ENCODE assay signal across 32 cellular contexts in genomic region chr2:216903470-216903869, GRCh38. TPM values are rescaled to one million over a fixed set of nuclear protein-coding genes. Genes with fewer than 3 reads are reported as not detected.
"Had no signal": no experiment of that assay in that cellular context is flagged by ENCODE, and none has a peak within 500 bp of the region (broad histone marks: within the 10 kb centered on the region; RNA-seq: fewer than 3 reads in every experiment).

No MANE protein-coding gene starts in this region.

- H3K4me3 Mint-ChIP-seq: naive thymus-derived CD8-positive, alpha-beta T cell; nephron; neural crest cell; stimulated activated naive CD8-positive, alpha-beta T cell treated with anti-CD3 and anti-CD28 coated beads, Interleukin-15, Interleukin-2, amounts not matched to agents 100 ng/mL and 50 ng/mL, for 24 hours had no signal

- H3K27me3 ChIP-seq: left lung, neutrophil, right lobe of liver, suprapubic skin, tibial artery, upper lobe of right lung had no signal

- H3K27ac Mint-ChIP-seq: naive thymus-derived CD8-positive, alpha-beta T cell; nephron; stimulated activated naive CD8-positive, alpha-beta T cell treated with anti-CD3 and anti-CD28 coated beads, Interleukin-15, Interleukin-2, amounts not matched to agents 100 ng/mL and 50 ng/mL, for 24 hours had no signal

- H3K4me1 ChIP-seq: left lung, lower lobe of right lung, parathyroid adenoma, right lobe of liver, suprapubic skin, tibial artery, upper lobe of right lung had no signal

- H3K9me3 ChIP-seq: neutrophil, right lobe of liver, suprapubic skin, thoracic aorta, upper lobe of right lung had no signal

- ATAC-seq: left colon; left lung; lower lobe of right lung; naive thymus-derived CD8-positive, alpha-beta T cell; psoas muscle; right lobe of liver; upper lobe of right lung had no signal

- FAIRE-seq: kidney, urothelium cell line had no signal

- DNase-seq: hippocampal formation; kidney; left colon; left lung; lower lobe of right lung; mammary epithelial cell; mesenchymal stem cell; naive thymus-derived CD8-positive, alpha-beta T cell; occipital lobe; psoas muscle; right lobe of liver; stimulated activated CD4-positive, alpha-beta T cell treated with anti-CD3 and anti-CD28 coated beads, Interleukin-1b, Interleukin-23, amount 100 ng/mL, for 48 hours; stimulated activated CD4-positive, alpha-beta T cell treated with anti-CD3 and anti-CD28 coated beads, Interleukin-4, amount 100 ng/mL, for 1 hour; stimulated activated naive CD4-positive, alpha-beta T cell; tibial artery; trophoblast cell; upper lobe of right lung had no signal

- H3K27me3 Mint-ChIP-seq: stimulated activated naive CD8-positive, alpha-beta T cell treated with anti-CD3 and anti-CD28 coated beads, Interleukin-15, Interleukin-2, amounts not matched to agents 100 ng/mL and 50 ng/mL, for 24 hours had no signal

- H3K4me3 ChIP-seq: left lung, lower lobe of right lung, psoas muscle, right lobe of liver, smooth muscle cell, suprapubic skin, thoracic aorta, tibial artery, upper lobe of right lung had no signal

- H3K36me3 ChIP-seq: left lung, lower lobe of right lung, neutrophil, right lobe of liver, suprapubic skin, thoracic aorta, tibial artery, upper lobe of right lung had no signal

- H3K4me1 Mint-ChIP-seq: naive thymus-derived CD8-positive, alpha-beta T cell; nephron had no signal

- H3K9ac ChIP-seq: parathyroid adenoma had no signal

RNA-seq across cellular contexts. Expression of gene TNP1, which starts 43.6 kb away (rescaled TPM):
- total RNA-seq: kidney; left colon; left lung; liver; lower lobe of right lung; mammary epithelial cell; mucosa of gallbladder; naive thymus-derived CD8-positive, alpha-beta T cell; neural crest cell; occipital lobe; osteocyte; posterior vena cava; psoas muscle; right lobe of liver; skeletal muscle tissue; smooth muscle cell; subcutaneous adipose tissue; suprapubic skin; thoracic aorta; upper lobe of right lung had no signal
